In the genomic region with DNA sequence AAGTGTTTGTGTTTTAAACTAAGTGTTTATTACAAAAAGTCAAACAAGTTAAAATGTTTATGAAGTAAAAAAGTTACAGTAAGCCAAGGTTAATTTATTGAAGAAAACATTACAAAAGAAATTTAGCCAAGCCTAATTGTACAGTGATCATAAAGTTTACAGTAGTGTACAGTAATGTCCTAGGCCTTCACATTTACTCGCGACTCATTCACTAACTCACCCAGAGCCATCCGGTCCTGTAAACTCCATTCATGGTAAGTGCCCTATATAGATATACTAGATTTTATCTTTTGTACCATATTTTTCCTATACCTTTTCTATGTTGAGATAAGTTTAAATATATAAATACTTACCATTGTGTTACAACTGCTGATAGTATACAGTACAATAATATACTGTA, we compare ENCODE assay signal across 8 cellular contexts.
"Had no signal": no experiment of that assay in that cellular context is flagged by ENCODE, and none has a peak within 500 bp of the region (broad histone marks: within the 10 kb centered on the region; RNA-seq: fewer than 3 reads in every experiment).

No MANE protein-coding gene starts in this region.

- H3K27ac Mint-ChIP-seq: HFFc6, IgD-negative memory B cell had no signal

- H3K36me3 Mint-ChIP-seq: IgD-negative memory B cell had no signal

- H3K27me3 Mint-ChIP-seq: IgD-negative memory B cell had no signal

- H3K4me3 Mint-ChIP-seq: HFFc6, IgD-negative memory B cell had no signal

- H3K27ac ChIP-seq: GM23248, KMS-11 had no signal

- H3K9me3 Mint-ChIP-seq: HFFc6 had no signal

- ATAC-seq: HCT116 had no signal

- DNase-seq: GM23248, GOT3, H7, HFFc6, KBM-7 had no signal

- H3K4me1 Mint-ChIP-seq: IgD-negative memory B cell had no signal

- H3K4me3 ChIP-seq: GM23248 had no signal
